In the genomic region with DNA sequence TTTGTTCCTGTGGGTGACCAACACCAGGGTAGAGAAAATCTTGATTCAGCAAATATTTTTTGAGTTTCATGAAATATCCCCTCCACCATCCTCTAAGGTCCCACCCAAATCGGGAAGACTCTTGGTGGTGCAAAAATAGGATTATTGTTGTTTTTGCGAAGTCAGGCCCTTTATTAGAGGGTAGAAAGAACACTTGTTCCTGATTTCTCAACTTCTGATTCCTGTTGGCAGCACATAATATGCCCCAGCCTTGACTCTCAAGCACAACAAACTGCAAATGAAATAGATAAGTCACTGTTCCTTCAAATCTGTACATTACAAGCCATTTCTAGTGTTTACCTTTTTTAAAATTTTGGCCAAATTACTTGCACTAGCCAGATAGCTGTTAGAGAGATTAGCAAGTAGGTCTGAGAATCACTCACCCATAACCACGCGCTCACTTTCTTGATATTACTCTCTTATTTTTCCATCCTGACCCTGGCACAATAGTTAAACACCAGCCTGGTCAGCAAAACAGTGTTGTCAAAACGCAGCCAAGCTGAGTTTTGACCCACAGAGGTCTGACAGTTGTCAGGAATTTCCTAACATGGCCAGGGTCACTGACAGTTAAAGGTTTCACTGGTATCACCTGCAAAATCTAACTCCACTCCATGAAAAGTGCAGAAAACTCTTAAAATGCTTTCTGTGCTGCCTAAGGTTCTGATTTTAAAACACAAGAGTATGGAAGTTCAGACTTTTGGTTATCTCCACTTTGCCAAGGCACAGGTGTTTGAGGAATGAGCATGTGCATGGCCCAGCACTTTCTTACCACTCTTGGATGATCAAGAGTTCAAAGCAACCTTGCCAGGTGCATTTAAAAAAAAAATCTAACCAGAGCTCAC, we compare ENCODE assay signal across 8 cellular contexts.
DNase-seq lines count a peak whose midpoint lies in the region; ATAC-seq, FAIRE-seq and TF ChIP-seq lines count a peak whose summit lies in the region.

No MANE protein-coding gene starts in this region.

- no peaks in the 10 kb centered on the region for H4K20me1 ChIP-seq in HepG2 (ENCODE audit: insufficient read depth, low read length)

- TF ChIP-seq CTCF in Calu3 (IDR thresholded peaks at IDR 0.05; ENCODE audit: unreplicated experiment) (no peak), HepG2 (CRISPR knock-in tag; IDR thresholded peaks at IDR 0.05) (no peak)
- no peak for TF ChIP-seq CTCF in CD8-positive, alpha-beta T cell (IDR thresholded peaks at IDR 0.05)

- BruUV-seq in Calu3 (replicated peaks; lab: Mats Ljungman, UMichigan) (no TSS peak), HepG2 (replicated peaks; lab: Mats Ljungman, UMichigan) (no TSS peak)

- no peak for TF ChIP-seq RAD21 in HepG2 (CRISPR knock-in tag; IDR thresholded peaks at IDR 0.05)

- in situ Hi-C loops in HepG2 (cut with HindIII; ENCODE audit: extremely low pct_ligation_motif_present, low pct_unique_long_range_greater_than_20kb): no loop called here

- peaks cover 27% of the 10 kb centered on the region for H3K36me3 Mint-ChIP-seq in Calu3 (ENCODE audit: insufficient read depth, unreplicated experiment)
- no peaks in the 10 kb centered on the region for H3K36me3 Mint-ChIP-seq in CD8-positive, alpha-beta T cell

- ATAC-seq in GM19467 (IDR thresholded peaks at IDR 0.05; ENCODE audit: unreplicated experiment) (peak; percentile 51), HG03442 (IDR thresholded peaks at IDR 0.05; ENCODE audit: unreplicated experiment) (peak; percentile 52), HepG2 (no peak; the same call in 2 of the 3 replicates)
- ATAC-seq in CD8-positive, alpha-beta T cell: no peak

- no peak overlapping the region for H3K4me3 ChIP-seq in HepG2 (replicated peaks in 1 of 3; ENCODE audit: insufficient read depth in 1 of 3, low read depth in 2 of 3, low read length in 3 of 3)
- H3K4me3 ChIP-seq in CD8-positive, alpha-beta T cell (ENCODE audit: low read depth, low read length): no peak overlapping the region

- POLR2A ChIA-PET in HepG2 (lab: Yijun Ruan, JAX): no interaction called here
- POLR2A ChIA-PET in CD8-positive, alpha-beta T cell (lab: Charles Lee): no interaction called here

- H3K4me1 Mint-ChIP-seq in Calu3 (ENCODE audit: low read depth, unreplicated experiment): peaks cover 38% of the 10 kb centered on the region
- peaks cover under 1% of the 10 kb centered on the region for H3K4me1 Mint-ChIP-seq in CD8-positive, alpha-beta T cell (ENCODE audit: low read depth)

- 41% methylated on average over 5 of the region's 5 CpGs for WGBS in HepG2 (ENCODE audit: low lambda C conversion rate)

- intact Hi-C loops in Calu3 (cut with micrococcal nuclease; ENCODE audit: unreplicated experiment) (loop anchor here (5.0 to 10.0 kb wide), 2 partner anchors 62 to 155 kb away; no protein-coding TSS in a partner anchor), HepG2 (cut with micrococcal nuclease; ENCODE audit: unreplicated experiment) (no loop called here)
- intact Hi-C loops in CD8-positive, alpha-beta T cell (cut with DNase I, micrococcal nuclease): no loop called here

- TF ChIP-seq POLR2A in HepG2 (IDR thresholded peaks at IDR 0.05; ENCODE audit: insufficient read depth in 1 of 2, low read depth in 2 of 2, low read length in 2 of 2): no peak

- no peaks in the 10 kb centered on the region for H3K9me3 ChIP-seq in HepG2 (ENCODE audit: low read length)
- H3K9me3 ChIP-seq in CD8-positive, alpha-beta T cell (ENCODE audit: low read length): no peaks in the 10 kb centered on the region

- H3K4me1 ChIP-seq in HepG2 (ENCODE audit: insufficient read depth, low read length): peaks cover 31% of the 10 kb centered on the region
- no peaks in the 10 kb centered on the region for H3K4me1 ChIP-seq in CD8-positive, alpha-beta T cell (ENCODE audit: insufficient read depth, low read length)

- no peak for FAIRE-seq in HepG2 (lab: Jason Lieb, UNC)

- H3K27ac Mint-ChIP-seq in Calu3 (ENCODE audit: unreplicated experiment): peak overlapping the region; percentile 17
- H3K27ac Mint-ChIP-seq in CD8-positive, alpha-beta T cell: no peak overlapping the region

- no peak overlapping the region for H3K4me3 Mint-ChIP-seq in Calu3 (ENCODE audit: low read depth, unreplicated experiment)
- no peak overlapping the region for H3K4me3 Mint-ChIP-seq in CD8-positive, alpha-beta T cell

- no peak overlapping the region for H2AFZ ChIP-seq in HepG2 (ENCODE audit: low read length)

- no peak overlapping the region for H3K27ac ChIP-seq in HepG2 (ENCODE audit: extremely low read length, insufficient read depth, low read length)
- no peak overlapping the region for H3K27ac ChIP-seq in CD8-positive, alpha-beta T cell (ENCODE audit: low read depth, low read length)

- no peaks in the 10 kb centered on the region for H3K79me2 ChIP-seq in HepG2 (ENCODE audit: insufficient read depth, low read length)

- H3K9me3 Mint-ChIP-seq in Calu3 (ENCODE audit: low read depth, unreplicated experiment): no peaks in the 10 kb centered on the region
- H3K9me3 Mint-ChIP-seq in CD8-positive, alpha-beta T cell: no peaks in the 10 kb centered on the region

- H3K9ac ChIP-seq in HepG2 (ENCODE audit: insufficient read depth, low read depth, low read length): no peak overlapping the region

- no peaks in the 10 kb centered on the region for H3K36me3 ChIP-seq in HepG2 (replicated peaks in 1 of 2; ENCODE audit: control insufficient read depth in 1 of 2, insufficient read depth in 2 of 2, low read length in 2 of 2)
- H3K36me3 ChIP-seq in CD8-positive, alpha-beta T cell (ENCODE audit: insufficient read depth, low read length): no peaks in the 10 kb centered on the region

- TF ChIP-seq EP300 in HepG2 (IDR thresholded peaks at IDR 0.05; ENCODE audit: low read depth in 2 of 2, low read length in 2 of 2) (no peak), HepG2 (CRISPR knock-in tag; IDR thresholded peaks at IDR 0.05; ENCODE audit: borderline replicate concordance) (no peak)

- H3K4me2 ChIP-seq in HepG2 (ENCODE audit: low read depth, low read length): no peak overlapping the region

- no peak for DNase-seq in Calu3
- DNase-seq in HepG2 (ENCODE audit: low spot score): no peak
- no peak for DNase-seq in germinal center (ENCODE audit: low spot score)
- DNase-seq in CD8-positive, alpha-beta T cell: no peak
- DNase-seq in stimulated activated CD4-positive, alpha-beta T cell treated with anti-CD3 and anti-CD28 coated beads, Interleukin-4, amount 100 ng/mL, for 1 hour: no peak
- DNase-seq in NCI-H526 (lab: John Stamatoyannopoulos, UW): no peak

- CTCF ChIA-PET in Calu3 (lab: Charles Lee): interaction anchor here (0.6 kb wide), 1 partner anchor 9 kb away, joined by 3 read pairs; no protein-coding TSS in a partner anchor
- CTCF ChIA-PET in HepG2 (lab: Yijun Ruan, JAX; ENCODE audit: low intra/inter-chr PET ratio, low total read pairs): no interaction called here
- CTCF ChIA-PET in CD8-positive, alpha-beta T cell (lab: Charles Lee): no interaction called here

- no peaks in the 10 kb centered on the region for H3K27me3 Mint-ChIP-seq in Calu3 (ENCODE audit: unreplicated experiment)
- peaks cover 4% of the 10 kb centered on the region for H3K27me3 Mint-ChIP-seq in CD8-positive, alpha-beta T cell (ENCODE audit: low read depth)

- H3K27me3 ChIP-seq in HepG2 (ENCODE audit: control insufficient read depth in 1 of 2, insufficient read depth in 2 of 2, low read length in 2 of 2): no peaks in the 10 kb centered on the region
- no peaks in the 10 kb centered on the region for H3K27me3 ChIP-seq in CD8-positive, alpha-beta T cell (ENCODE audit: insufficient read depth, low read length)

TF ChIP-seq in HepG2, 621 proteins besides CTCF, POLR2A, EP300 and RAD21:
- TF ChIP-seq, protein P1, sequence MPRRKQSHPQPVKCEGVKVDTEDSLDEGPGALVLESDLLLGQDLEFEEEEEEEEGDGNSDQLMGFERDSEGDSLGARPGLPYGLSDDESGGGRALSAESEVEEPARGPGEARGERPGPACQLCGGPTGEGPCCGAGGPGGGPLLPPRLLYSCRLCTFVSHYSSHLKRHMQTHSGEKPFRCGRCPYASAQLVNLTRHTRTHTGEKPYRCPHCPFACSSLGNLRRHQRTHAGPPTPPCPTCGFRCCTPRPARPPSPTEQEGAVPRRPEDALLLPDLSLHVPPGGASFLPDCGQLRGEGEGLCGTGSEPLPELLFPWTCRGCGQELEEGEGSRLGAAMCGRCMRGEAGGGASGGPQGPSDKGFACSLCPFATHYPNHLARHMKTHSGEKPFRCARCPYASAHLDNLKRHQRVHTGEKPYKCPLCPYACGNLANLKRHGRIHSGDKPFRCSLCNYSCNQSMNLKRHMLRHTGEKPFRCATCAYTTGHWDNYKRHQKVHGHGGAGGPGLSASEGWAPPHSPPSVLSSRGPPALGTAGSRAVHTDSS (CRISPR knock-in tag; conservative IDR thresholded peaks at IDR 0.05): no peak
- no peak for TF ChIP-seq HNF4A (CRISPR knock-in tag; IDR thresholded peaks at IDR 0.05)
- 0 out of 2 replicates have a peak, but pooled peaks have one; percentile 6 for TF ChIP-seq SRF (IDR thresholded peaks at IDR 0.05; ENCODE audit: low read depth, low read length)

Comparison
In these comparisons a context has a peak if more than half of its experiments do, and no peak if none do; other contexts are left out.
1. ATAC-seq: peak in GM19467 (single experiment) and HG03442 (single experiment); none in HepG2 (single experiment) and CD8-positive, alpha-beta T cell (single experiment).